ENCODE assay signal across 12 cellular contexts in genomic region chr18:75638223-75638596, GRCh38.
DNase-seq lines count a peak whose midpoint lies in the region; ATAC-seq and TF ChIP-seq lines count a peak whose summit lies in the region.
"Had no signal": no experiment of that assay in that cellular context is flagged by ENCODE, and none has a peak within 500 bp of the region (broad histone marks: within the 10 kb centered on the region; RNA-seq: fewer than 3 reads in every experiment).

No MANE protein-coding gene starts in this region.

- no peaks in the 10 kb centered on the region for H3K79me2 ChIP-seq in OCI-LY7 (ENCODE audit: insufficient read depth, low read depth, low read length)

- H3K27ac Mint-ChIP-seq in natural killer cell: no peak overlapping the region

- no peak overlapping the region for H3K4me2 ChIP-seq in OCI-LY7 (ENCODE audit: low read length)

- CTCF ChIA-PET in OCI-LY7 (lab: Charles Lee; ENCODE audit: unreplicated experiment): no interaction called here

- no TSS peak for BruUV-seq in OCI-LY7 (replicated peaks; lab: Mats Ljungman, UMichigan)

- DNase-seq in AG09309 (ENCODE audit: low read depth) (no peak), adipocyte (ENCODE audit: low read depth) (peak; percentile 52), heart left ventricle (no peak), ovary (no peak), natural killer cell (no peak), OCI-LY7 (ENCODE audit: low spot score) (no peak), HT-29 (ENCODE audit: low spot score) (no peak), putamen (ENCODE audit: low spot score) (no peak)
- DNase-seq: kidney glomerular epithelial cell; stimulated activated CD4-positive, alpha-beta T cell treated with anti-CD3 and anti-CD28 coated beads, Interleukin-2, amount 100 ng/mL, for 24 hours had no signal

- no peak overlapping the region for H3K9ac ChIP-seq in adipocyte (ENCODE audit: low read length)

- no peaks in the 10 kb centered on the region for H3K36me3 ChIP-seq in adipocyte (ENCODE audit: control insufficient read depth, insufficient read depth, low read length, severe bottlenecking)
- no peaks in the 10 kb centered on the region for H3K36me3 ChIP-seq in heart left ventricle
- no peaks in the 10 kb centered on the region for H3K36me3 ChIP-seq in ovary
- no peaks in the 10 kb centered on the region for H3K36me3 ChIP-seq in OCI-LY7 (ENCODE audit: insufficient read depth, low read length)

- H3K4me1 Mint-ChIP-seq in natural killer cell: no peaks in the 10 kb centered on the region

- intact Hi-C loops in heart left ventricle (cut with DNase I): no loop called here
- intact Hi-C loops in ovary (cut with DNase I): no loop called here
- intact Hi-C loops in natural killer cell (cut with micrococcal nuclease): no loop called here
- intact Hi-C loops in OCI-LY7 (cut with micrococcal nuclease; ENCODE audit: unreplicated experiment): no loop called here

- TF ChIP-seq POLR2A in heart left ventricle (IDR thresholded peaks at IDR 0.05): no peak
- TF ChIP-seq POLR2A in ovary (IDR thresholded peaks at IDR 0.05): no peak

- H3K27me3 ChIP-seq in adipocyte (replicated peaks; ENCODE audit: control insufficient read depth, insufficient read depth, low read length): peaks cover 27% of the 10 kb centered on the region
- no peaks in the 10 kb centered on the region for H3K27me3 ChIP-seq in heart left ventricle
- no peaks in the 10 kb centered on the region for H3K27me3 ChIP-seq in ovary

- H3K27me3 Mint-ChIP-seq in natural killer cell (ENCODE audit: low read depth in 2 of 2): no peaks in the 10 kb centered on the region

- peak; percentile 38 for TF ChIP-seq CTCF in AG09309 (IDR thresholded peaks at IDR 0.05; ENCODE audit: control insufficient read depth, insufficient read depth, low read depth, low read length, missing control alignments)
- peak in 2 of 12 donors; percentile 11 to 28 for TF ChIP-seq CTCF in heart left ventricle (IDR thresholded peaks at IDR 0.05)
- TF ChIP-seq CTCF in ovary (IDR thresholded peaks at IDR 0.05): no peak
- TF ChIP-seq CTCF in natural killer cell (IDR thresholded peaks at IDR 0.05): no peak
- TF ChIP-seq CTCF in OCI-LY7 (conservative IDR thresholded peaks at IDR 0.05; ENCODE audit: low read length): no peak

- H3K9me3 ChIP-seq in adipocyte (ENCODE audit: control insufficient read depth, low read length): peaks cover 2% of the 10 kb centered on the region
- no peaks in the 10 kb centered on the region for H3K9me3 ChIP-seq in heart left ventricle
- H3K9me3 ChIP-seq in ovary: no peaks in the 10 kb centered on the region
- H3K9me3 ChIP-seq in OCI-LY7 (ENCODE audit: low read length): no peaks in the 10 kb centered on the region

- POLR2A ChIA-PET in OCI-LY7 (lab: Charles Lee): no interaction called here

- H3K9me3 Mint-ChIP-seq in natural killer cell: no peaks in the 10 kb centered on the region

- H2AFZ ChIP-seq in OCI-LY7 (ENCODE audit: low read length): no peak overlapping the region

- peak overlapping the region; percentile 34 for H3K4me3 ChIP-seq in AG09309 (ENCODE audit: control insufficient read depth, low read depth, low read length)
- H3K4me3 ChIP-seq in adipocyte (ENCODE audit: low read length): peak overlapping the region; percentile 63
- H3K4me3 ChIP-seq in heart left ventricle: peak overlapping the region in 9 of 12 donors; percentile 19 to 48 (median 40)
- peak overlapping the region; percentile 35 for H3K4me3 ChIP-seq in ovary
- no peak overlapping the region for H3K4me3 ChIP-seq in OCI-LY7 (ENCODE audit: low read depth, low read length, poor library complexity, severe bottlenecking)

- no peaks in the 10 kb centered on the region for H3K36me3 Mint-ChIP-seq in natural killer cell

- TF ChIP-seq EP300 in ovary (IDR thresholded peaks at IDR 0.05): no peak

- H3K4me1 ChIP-seq in adipocyte (ENCODE audit: control insufficient read depth, insufficient read depth, low read length) (peaks cover 21% of the 10 kb centered on the region), heart left ventricle (peaks cover 0 to 22% (median 14%) of the 10 kb centered on the region in 12 donors), ovary (ENCODE audit: insufficient read depth) (peaks cover 2% of the 10 kb centered on the region), OCI-LY7 (ENCODE audit: insufficient read depth, low read length, poor library complexity, severe bottlenecking) (no peaks in the 10 kb centered on the region)

- H4K20me1 ChIP-seq in OCI-LY7 (ENCODE audit: insufficient read depth, low read length): no peaks in the 10 kb centered on the region

- no peak overlapping the region for H3K4me3 Mint-ChIP-seq in natural killer cell

- peak overlapping the region in 7 of 12 donors; percentile 7 to 68 (median 29) for H3K27ac ChIP-seq in heart left ventricle
- H3K27ac ChIP-seq in ovary: no peak overlapping the region
- no peak overlapping the region for H3K27ac ChIP-seq in OCI-LY7 (ENCODE audit: low read depth, low read length, poor library complexity, severe bottlenecking)
- H3K27ac ChIP-seq: C4-2B had no signal

- 11 to 19% (median 14%) methylated on average over 9 of the region's 9 CpGs for WGBS in heart left ventricle, 4 donors
- 3 to 6% (median 4%) methylated on average over 9 of the region's 9 CpGs for whole genome bisulfite sequencing in ovary, 3 donors

- H3K9me2 ChIP-seq in OCI-LY7 (ENCODE audit: insufficient read depth, low read length): no peaks in the 10 kb centered on the region

- peak; percentile 5 to 74 (median 30) for ATAC-seq in heart left ventricle
- no peak for ATAC-seq in natural killer cell
- ATAC-seq: HCT116 had no signal

Comparison
In these comparisons a context has a peak if more than half of its experiments do, and no peak if none do; other contexts are left out.
1. ATAC-seq: peak in heart left ventricle (4 of 4); none in natural killer cell (0 of 3).
2. H3K27ac ChIP-seq: peak in heart left ventricle (7 of 12); none in ovary (0 of 2) and OCI-LY7 (single experiment).